Comparison of ENCODE assay signal across 8 cellular contexts in genomic region chr7:6530626-6531491, GRCh38. TPM values are rescaled to one million over a fixed set of nuclear protein-coding genes. Genes with fewer than 3 reads are reported as not detected.
DNase-seq lines count a peak whose midpoint lies in the region; ATAC-seq and TF ChIP-seq lines count a peak whose summit lies in the region.

No MANE protein-coding gene starts in this region.

- peaks cover 5% of the 10 kb centered on the region for H3K4me1 ChIP-seq in iPS DF 6.9 (ENCODE audit: control insufficient read depth, insufficient read depth, low read length)

- DNase-seq in LNCaP clone FGC (ENCODE audit: low read depth) (no peak), iPS DF 6.9 (ENCODE audit: low read depth, low spot score) (no peak), hepatic stellate cell (ENCODE audit: low spot score) (no peak), lower leg skin (ENCODE audit: low spot score in 2 of 2) (no peak)
- DNase-seq in activated T-cell treated with anti-CD3 and anti-CD28 coated beads, Interleukin-2, amount 50 U/mL, for 4 hours = peak; percentile 62
- DNase-seq in stimulated activated CD4-positive, alpha-beta T cell treated with anti-CD3 and anti-CD28 coated beads, Interleukin-2, amount 100 ng/mL, for 48 hours = peak; percentile 46 to 57

- H3K27me3 ChIP-seq in iPS DF 6.9 (ENCODE audit: control insufficient read depth, insufficient read depth, low read length) = peaks cover 25% of the 10 kb centered on the region

- no peaks in the 10 kb centered on the region for H3K36me3 ChIP-seq in iPS DF 6.9 (ENCODE audit: control insufficient read depth, insufficient read depth, low read length)

- H3K27ac ChIP-seq in iPS DF 6.9 (ENCODE audit: low read length) = no peak overlapping the region

- H3K36me3 Mint-ChIP-seq in activated T-cell treated with anti-CD3 and anti-CD28 coated beads, Interleukin-2, amount 50 U/mL, for 4 hours (ENCODE audit: insufficient read depth) = no peaks in the 10 kb centered on the region

- peak; percentile 53 for ATAC-seq in GM18868 (IDR thresholded peaks at IDR 0.05; ENCODE audit: unreplicated experiment)
- peak; percentile 69 to 72 for ATAC-seq in activated T-cell treated with anti-CD3 and anti-CD28 coated beads, Interleukin-2, amount 50 U/mL, for 4 hours
- ATAC-seq in GM18517 (IDR thresholded peaks at IDR 0.05; ENCODE audit: unreplicated experiment) = no peak

- WGBS in iPS DF 6.9 (ENCODE audit: insufficient coverage, insufficient read length) = no CpG with 5 or more reads among the region's 74 CpGs
- WGBS in lower leg skin, 2 donors = 4 to 6% methylated on average over 35 to 39 of the region's 74 CpGs

- H3K27me3 Mint-ChIP-seq in activated T-cell treated with anti-CD3 and anti-CD28 coated beads, Interleukin-2, amount 50 U/mL, for 4 hours (ENCODE audit: low read depth) = peaks cover 37% of the 10 kb centered on the region

- H3K9me3 ChIP-seq in iPS DF 6.9 (ENCODE audit: control insufficient read depth, insufficient read depth, low read length) = no peaks in the 10 kb centered on the region

- no peaks in the 10 kb centered on the region for H3K9me3 Mint-ChIP-seq in activated T-cell treated with anti-CD3 and anti-CD28 coated beads, Interleukin-2, amount 50 U/mL, for 4 hours

- TF ChIP-seq CTCF in LNCaP clone FGC (IDR thresholded peaks at IDR 0.05; ENCODE audit: control insufficient read depth, extremely low read depth, insufficient read depth) = no peak
- no peak for TF ChIP-seq CTCF in lower leg skin (IDR thresholded peaks at IDR 0.05)

- no peak for TF ChIP-seq POLR2A in lower leg skin (IDR thresholded peaks at IDR 0.05)

- H3K4me1 Mint-ChIP-seq in activated T-cell treated with anti-CD3 and anti-CD28 coated beads, Interleukin-2, amount 50 U/mL, for 4 hours (ENCODE audit: low read depth) = peaks cover 20% of the 10 kb centered on the region

- intact Hi-C loops in lower leg skin (cut with DNase I; ENCODE audit: low total_unique reads) = no loop called here

- H3K4me3 Mint-ChIP-seq in activated T-cell treated with anti-CD3 and anti-CD28 coated beads, Interleukin-2, amount 50 U/mL, for 4 hours = peak overlapping the region; percentile 72

- H3K4me3 ChIP-seq in LNCaP clone FGC (ENCODE audit: low read depth, low read length) (peak overlapping the region; percentile 51), iPS DF 6.9 (ENCODE audit: low read length) (peak overlapping the region; percentile 87), lower leg skin (ENCODE audit: low read depth, poor library complexity, severe bottlenecking) (no peak overlapping the region)

RNA-seq across cellular contexts. Expression of gene GRID2IP, which starts 20.4 kb away (rescaled TPM):
- under 1 TPM in 1 of 3 donors, not detected in 2; 0.13 TPM for total RNA-seq in activated T-cell treated with anti-CD3 and anti-CD28 coated beads, Interleukin-2, amount 50 U/mL, for 4 hours
- 1 to 10 TPM in 1 of 4 donors, under 1 TPM in 3; 0.49 to 2.2 (median 0.64) TPM for total RNA-seq in lower leg skin

RNA-seq across cellular contexts. Expression of gene ZDHHC4, which starts 46.4 kb away (rescaled TPM):
- total RNA-seq in activated T-cell treated with anti-CD3 and anti-CD28 coated beads, Interleukin-2, amount 50 U/mL, for 4 hours = 10 to 100 TPM; 23.6 to 33.5 (median 27.5) TPM
- 10 to 100 TPM; 18.4 to 30.7 (median 23.3) TPM for total RNA-seq in lower leg skin

RNA-seq across cellular contexts. Expression of gene KDELR2, which starts 46.9 kb away (rescaled TPM):
- total RNA-seq in activated T-cell treated with anti-CD3 and anti-CD28 coated beads, Interleukin-2, amount 50 U/mL, for 4 hours = 10 to 100 TPM; 74.7 to 76.8 (median 75.1) TPM
- total RNA-seq in lower leg skin = 10 to 100 TPM; 44.8 to 64.3 (median 57.5) TPM

RNA-seq across cellular contexts. Expression of gene INTS15, which starts 59.0 kb away (rescaled TPM):
- total RNA-seq in activated T-cell treated with anti-CD3 and anti-CD28 coated beads, Interleukin-2, amount 50 U/mL, for 4 hours = 10 to 100 TPM; 51.4 to 60.1 (median 59.1) TPM
- 10 to 100 TPM; 21.3 to 34.5 (median 29.7) TPM for total RNA-seq in lower leg skin

Comparison
In these comparisons a context has a peak if more than half of its experiments do, and no peak if none do; other contexts are left out.
1. DNase-seq: peak in activated T-cell treated with anti-CD3 and anti-CD28 coated beads, Interleukin-2, amount 50 U/mL, for 4 hours (single experiment) and stimulated activated CD4-positive, alpha-beta T cell treated with anti-CD3 and anti-CD28 coated beads, Interleukin-2, amount 100 ng/mL, for 48 hours (2 of 2); none in LNCaP clone FGC (single experiment), iPS DF 6.9 (single experiment), hepatic stellate cell (single experiment) and lower leg skin (0 of 2).